22 cellular contexts compared by ENCODE assay signal in genomic region chr19:58549664-58550361, GRCh38. TPM values are rescaled to one million over a fixed set of nuclear protein-coding genes. Genes with fewer than 3 reads are reported as not detected.
DNase-seq lines count a peak whose midpoint lies in the region; ATAC-seq and TF ChIP-seq lines count a peak whose summit lies in the region.
"Had no signal": no experiment of that assay in that cellular context is flagged by ENCODE, and none has a peak within 500 bp of the region (broad histone marks: within the 10 kb centered on the region; RNA-seq: fewer than 3 reads in every experiment).

No MANE protein-coding gene starts in this region.

- H3K18ac ChIP-seq in mesenchymal stem cell (ENCODE audit: low read depth in 1 of 2, low read length in 2 of 2): no peak overlapping the region

- no peak overlapping the region for H3K23ac ChIP-seq in mesenchymal stem cell (ENCODE audit: low read length in 2 of 2)

- peaks cover 29% of the 10 kb centered on the region for H3K4me1 ChIP-seq in mesenchymal stem cell (ENCODE audit: control insufficient read depth, insufficient read depth, low read depth, low read length)

- no peak overlapping the region for H2BK120ac ChIP-seq in mesenchymal stem cell (ENCODE audit: low read depth, low read length)

- H3K27me3 Mint-ChIP-seq in natural killer cell (ENCODE audit: low read depth in 2 of 2): no peaks in the 10 kb centered on the region
- H3K27me3 Mint-ChIP-seq in natural killer cell treated with Interleukin-12 subunit alpha and Interleukin-12 subunit beta and Interleukin-15 and Interleukin-18, amount 100 ng/mL, for 72 hours: no peaks in the 10 kb centered on the region
- H3K27me3 Mint-ChIP-seq in activated naive CD8-positive, alpha-beta T cell treated with anti-CD3 and anti-CD28 coated beads for 36 hours: no peaks in the 10 kb centered on the region
- no peaks in the 10 kb centered on the region for H3K27me3 Mint-ChIP-seq in type B pancreatic cell

- no peaks in the 10 kb centered on the region for H3K27me3 ChIP-seq in mesenchymal stem cell (ENCODE audit: control insufficient read depth in 1 of 2, insufficient read depth in 1 of 2, low read length in 2 of 2)

- TF ChIP-seq CTCF in natural killer cell (IDR thresholded peaks at IDR 0.05): no peak
- TF ChIP-seq CTCF in type B pancreatic cell (conservative IDR thresholded peaks at IDR 0.05): no peak
- no peak for TF ChIP-seq CTCF in GM13977 (IDR thresholded peaks at IDR 0.05; ENCODE audit: extremely low read depth, insufficient read depth, missing control alignments)
- TF ChIP-seq CTCF in coronary artery (IDR thresholded peaks at IDR 0.05): no peak

- no peak overlapping the region for H2BK5ac ChIP-seq in mesenchymal stem cell (ENCODE audit: low read depth, low read length, poor library complexity, severe bottlenecking)

- H3K27ac Mint-ChIP-seq in natural killer cell (no peak overlapping the region), type B pancreatic cell (peak overlapping the region; percentile 68)
- H3K27ac Mint-ChIP-seq in natural killer cell treated with Interleukin-12 subunit alpha and Interleukin-12 subunit beta and Interleukin-15 and Interleukin-18, amount 100 ng/mL, for 72 hours: no peak overlapping the region
- H3K27ac Mint-ChIP-seq in activated naive CD8-positive, alpha-beta T cell treated with anti-CD3 and anti-CD28 coated beads for 36 hours: peak overlapping the region; percentile 67

- H4K91ac ChIP-seq in mesenchymal stem cell (ENCODE audit: low read length): peak overlapping the region; percentile 10

- no peaks in the 10 kb centered on the region for H3K9me3 Mint-ChIP-seq in natural killer cell
- H3K9me3 Mint-ChIP-seq in natural killer cell treated with Interleukin-12 subunit alpha and Interleukin-12 subunit beta and Interleukin-15 and Interleukin-18, amount 100 ng/mL, for 72 hours: no peaks in the 10 kb centered on the region
- no peaks in the 10 kb centered on the region for H3K9me3 Mint-ChIP-seq in activated naive CD8-positive, alpha-beta T cell treated with anti-CD3 and anti-CD28 coated beads for 36 hours
- H3K9me3 Mint-ChIP-seq in type B pancreatic cell: no peaks in the 10 kb centered on the region

- 98% methylated on average over 8 of the region's 11 CpGs for WGBS in mesenchymal stem cell

- H3K4me1 Mint-ChIP-seq in natural killer cell (peaks cover 35 to 44% of the 10 kb centered on the region in 2 donors), type B pancreatic cell (ENCODE audit: unreplicated experiment) (peaks cover 27% of the 10 kb centered on the region)
- peaks cover 42 to 52% of the 10 kb centered on the region in 2 donors for H3K4me1 Mint-ChIP-seq in natural killer cell treated with Interleukin-12 subunit alpha and Interleukin-12 subunit beta and Interleukin-15 and Interleukin-18, amount 100 ng/mL, for 72 hours (ENCODE audit: low read depth in 2 of 2)
- peaks cover 33% of the 10 kb centered on the region for H3K4me1 Mint-ChIP-seq in activated naive CD8-positive, alpha-beta T cell treated with anti-CD3 and anti-CD28 coated beads for 36 hours

- H3K4me3 Mint-ChIP-seq in natural killer cell (peak overlapping the region; percentile 31), type B pancreatic cell (no peak overlapping the region)
- H3K4me3 Mint-ChIP-seq in natural killer cell treated with Interleukin-12 subunit alpha and Interleukin-12 subunit beta and Interleukin-15 and Interleukin-18, amount 100 ng/mL, for 72 hours: no peak overlapping the region
- no peak overlapping the region for H3K4me3 Mint-ChIP-seq in activated naive CD8-positive, alpha-beta T cell treated with anti-CD3 and anti-CD28 coated beads for 36 hours

- no peak overlapping the region for H3K4ac ChIP-seq in mesenchymal stem cell (ENCODE audit: low read depth in 1 of 2, low read length in 2 of 2)

- H4K8ac ChIP-seq in mesenchymal stem cell (ENCODE audit: low read length): no peak overlapping the region

- no peak overlapping the region for H2BK12ac ChIP-seq in mesenchymal stem cell (ENCODE audit: low read length in 2 of 2)

- peaks cover 18% of the 10 kb centered on the region for H3K79me1 ChIP-seq in mesenchymal stem cell (replicated peaks; ENCODE audit: low read length, poor library complexity, severe bottlenecking)

- no peak overlapping the region for H3K4me3 ChIP-seq in mesenchymal stem cell (ENCODE audit: insufficient read depth in 1 of 2, low read depth in 1 of 2, low read length in 2 of 2)
- H3K4me3 ChIP-seq in coronary artery: no peak overlapping the region
- H3K4me3 ChIP-seq: lung, SK-N-MC had no signal

- no peak overlapping the region for H3K9ac ChIP-seq in mesenchymal stem cell (ENCODE audit: low read length)

- H3K27ac ChIP-seq in mesenchymal stem cell (ENCODE audit: low read length, poor library complexity, severe bottlenecking) (no peak overlapping the region), coronary artery (no peak overlapping the region)
- H3K27ac ChIP-seq: C4-2B, SK-N-MC had no signal

- no peaks in the 10 kb centered on the region for H3K9me3 ChIP-seq in mesenchymal stem cell (ENCODE audit: control insufficient read depth, low read length)

- no peak for ATAC-seq in natural killer cell
- ATAC-seq in natural killer cell treated with Interleukin-12 subunit alpha and Interleukin-12 subunit beta and Interleukin-15 and Interleukin-18, amount 100 ng/mL, for 72 hours: no peak

- in situ Hi-C loops in GM13977 (cut with MboI; ENCODE audit: low pct_unique_long_range_greater_than_20kb, low sequenced_read_pairs, unreplicated experiment): no loop called here

- no peak overlapping the region for H2AFZ ChIP-seq in mesenchymal stem cell (ENCODE audit: low read depth, low read length)

- no peak overlapping the region for H2BK15ac ChIP-seq in mesenchymal stem cell (ENCODE audit: low read depth, poor library complexity, severe bottlenecking)

- H3K36me3 Mint-ChIP-seq in natural killer cell (no peaks in the 10 kb centered on the region), type B pancreatic cell (peaks cover 36% of the 10 kb centered on the region)
- peaks cover 42% of the 10 kb centered on the region for H3K36me3 Mint-ChIP-seq in natural killer cell treated with Interleukin-12 subunit alpha and Interleukin-12 subunit beta and Interleukin-15 and Interleukin-18, amount 100 ng/mL, for 72 hours
- peaks cover 67% of the 10 kb centered on the region for H3K36me3 Mint-ChIP-seq in activated naive CD8-positive, alpha-beta T cell treated with anti-CD3 and anti-CD28 coated beads for 36 hours

- no peak overlapping the region for H3K14ac ChIP-seq in mesenchymal stem cell (ENCODE audit: low read length in 2 of 2)

- no peak overlapping the region for H2AK5ac ChIP-seq in mesenchymal stem cell (ENCODE audit: low read length, severe bottlenecking)

- H3K36me3 ChIP-seq in mesenchymal stem cell (ENCODE audit: control insufficient read depth in 1 of 2, insufficient read depth in 2 of 2, low read depth in 1 of 2, low read length in 2 of 2): peaks cover 76% of the 10 kb centered on the region in 2 experiments

- DNase-seq in natural killer cell (no peak), mesenchymal stem cell (no peak), type B pancreatic cell (ENCODE audit: extremely low spot score, unreplicated experiment) (no peak), GM13977 (ENCODE audit: low spot score) (no peak), amniotic stem cell (lab: John Stamatoyannopoulos, UW) (no peak), coronary artery (ENCODE audit: low spot score) (no peak)
- DNase-seq in natural killer cell treated with Interleukin-12 subunit alpha and Interleukin-12 subunit beta and Interleukin-15 and Interleukin-18, amount 100 ng/mL, for 72 hours (ENCODE audit: low spot score): no peak
- no peak for DNase-seq in activated naive CD8-positive, alpha-beta T cell treated with anti-CD3 and anti-CD28 coated beads for 36 hours
- DNase-seq: activated CD4-positive, alpha-beta T cell treated with anti-CD3 and anti-CD28 coated beads for 48 hours; activated CD8-positive, alpha-beta memory T cell treated with anti-CD3 and anti-CD28 coated beads, Interleukin-2, amount 50 U/mL, for 4 hours; activated gamma-delta T cell treated with Interleukin-2 at 50 U/mL for 16 hours; dermis blood vessel endothelial cell; EL; NCI-H1105; NCI-H2029; NCI-H226; occipital lobe; stimulated activated CD4-positive, alpha-beta T cell treated with anti-CD3 and anti-CD28 coated beads, Interleukin-4, amount 100 ng/mL, for 1 hour; stimulated activated naive CD4-positive, alpha-beta T cell had no signal

- H3K4me2 ChIP-seq in mesenchymal stem cell (ENCODE audit: low read length, poor library complexity, severe bottlenecking): no peak overlapping the region

- intact Hi-C loops in natural killer cell (cut with micrococcal nuclease): no loop called here

RNA-seq across cellular contexts. Expression of gene CHMP2A, which starts 5.1 kb away (rescaled TPM):
- total RNA-seq in natural killer cell (10 to 100 TPM; 82.7 to 95.7 (median 94.7) TPM), type B pancreatic cell (ENCODE audit: low replicate concordance) (86.5 and 97.7 TPM in 2 replicates)
- 10 to 100 TPM; 60.2 to 99.9 TPM for total RNA-seq in natural killer cell treated with Interleukin-12 subunit alpha and Interleukin-12 subunit beta and Interleukin-15 and Interleukin-18, amount 100 ng/mL, for 72 hours
- 10 to 100 TPM; 76.9 to 79.2 TPM for total RNA-seq in activated naive CD8-positive, alpha-beta T cell treated with anti-CD3 and anti-CD28 coated beads for 36 hours
- polyA plus RNA-seq in mesenchymal stem cell (2013, experiment 1 of 2): 148 TPM
- polyA plus RNA-seq in mesenchymal stem cell (2013, experiment 2 of 2): 144 TPM

RNA-seq across cellular contexts. Expression of gene TRIM28, which starts 5.9 kb away (rescaled TPM):
- 100 to 1,000 TPM; 330 to 451 (median 408) TPM for total RNA-seq in natural killer cell
- 100 to 1,000 TPM; 424 to 774 TPM for total RNA-seq in natural killer cell treated with Interleukin-12 subunit alpha and Interleukin-12 subunit beta and Interleukin-15 and Interleukin-18, amount 100 ng/mL, for 72 hours
- total RNA-seq in activated naive CD8-positive, alpha-beta T cell treated with anti-CD3 and anti-CD28 coated beads for 36 hours: 100 to 1,000 TPM; 671 to 701 TPM
- polyA plus RNA-seq in mesenchymal stem cell (2013, experiment 1 of 2): 229 TPM
- 226 TPM for polyA plus RNA-seq in mesenchymal stem cell (2013, experiment 2 of 2)
- total RNA-seq in type B pancreatic cell (ENCODE audit: low replicate concordance): 401 and 679 TPM in 2 replicates

RNA-seq across cellular contexts. Expression of gene UBE2M, which starts 8.6 kb away (rescaled TPM):
- total RNA-seq in natural killer cell (10 to 100 TPM; 71.0 to 89.5 (median 81.9) TPM), type B pancreatic cell (ENCODE audit: low replicate concordance) (78.0 and 81.9 TPM in 2 replicates)
- total RNA-seq in natural killer cell treated with Interleukin-12 subunit alpha and Interleukin-12 subunit beta and Interleukin-15 and Interleukin-18, amount 100 ng/mL, for 72 hours: 100 to 1,000 TPM; 161 to 183 TPM
- total RNA-seq in activated naive CD8-positive, alpha-beta T cell treated with anti-CD3 and anti-CD28 coated beads for 36 hours: 100 to 1,000 TPM; 154 to 162 TPM
- polyA plus RNA-seq in mesenchymal stem cell (2013, experiment 1 of 2): 81.0 TPM
- polyA plus RNA-seq in mesenchymal stem cell (2013, experiment 2 of 2): 78.3 TPM

RNA-seq across cellular contexts. Expression of gene MZF1, which starts 23.3 kb away (rescaled TPM):
- total RNA-seq in natural killer cell: 10 to 100 TPM; 24.9 to 40.1 (median 37.3) TPM
- total RNA-seq in natural killer cell treated with Interleukin-12 subunit alpha and Interleukin-12 subunit beta and Interleukin-15 and Interleukin-18, amount 100 ng/mL, for 72 hours: 10 to 100 TPM; 20.9 to 28.8 TPM
- total RNA-seq in activated naive CD8-positive, alpha-beta T cell treated with anti-CD3 and anti-CD28 coated beads for 36 hours: 10 to 100 TPM in 1 of 2 experiments, 1 to 10 TPM in 1; 10.0 to 10.2 TPM
- polyA plus RNA-seq in mesenchymal stem cell (2013, experiment 1 of 2): 9.8 TPM
- polyA plus RNA-seq in mesenchymal stem cell (2013, experiment 2 of 2): 8.9 TPM
- total RNA-seq in type B pancreatic cell (ENCODE audit: low replicate concordance): 22.9 and 30.0 TPM in 2 replicates

RNA-seq across cellular contexts. Expression of gene ZBTB45, which starts 30.2 kb away (rescaled TPM):
- total RNA-seq in natural killer cell (10 to 100 TPM in 1 of 3 donors, 1 to 10 TPM in 2; 9.6 to 12.6 (median 9.8) TPM), type B pancreatic cell (ENCODE audit: low replicate concordance) (18.6 and 20.2 TPM in 2 replicates)
- total RNA-seq in natural killer cell treated with Interleukin-12 subunit alpha and Interleukin-12 subunit beta and Interleukin-15 and Interleukin-18, amount 100 ng/mL, for 72 hours: 10 to 100 TPM; 18.0 to 25.9 TPM
- 10 to 100 TPM; 11.1 to 11.8 TPM for total RNA-seq in activated naive CD8-positive, alpha-beta T cell treated with anti-CD3 and anti-CD28 coated beads for 36 hours
- polyA plus RNA-seq in mesenchymal stem cell (2013, experiment 1 of 2): 12.3 TPM
- polyA plus RNA-seq in mesenchymal stem cell (2013, experiment 2 of 2): 12.7 TPM

Comparison
In these comparisons a context has a peak if more than half of its experiments do, and no peak if none do; other contexts are left out.
1. H3K27ac Mint-ChIP-seq: peak in activated naive CD8-positive, alpha-beta T cell treated with anti-CD3 and anti-CD28 coated beads for 36 hours (single experiment) and type B pancreatic cell (single experiment); none in natural killer cell (0 of 2) and natural killer cell treated with Interleukin-12 subunit alpha and Interleukin-12 subunit beta and Interleukin-15 and Interleukin-18, amount 100 ng/mL, for 72 hours (0 of 2).